23 cellular contexts compared by ENCODE assay signal in genomic region chr2:165423081-165423480, GRCh38. TPM values are rescaled to one million over a fixed set of nuclear protein-coding genes. Genes with fewer than 3 reads are reported as not detected.
"Had no signal": no experiment of that assay in that cellular context is flagged by ENCODE, and none has a peak within 500 bp of the region (broad histone marks: within the 10 kb centered on the region; RNA-seq: fewer than 3 reads in every experiment).

No MANE protein-coding gene starts in this region.

- H3K27ac ChIP-seq: coronary artery, lower lobe of right lung, ovary, psoas muscle, sigmoid colon, stomach, thyroid gland, vagina had no signal

- H3K4me3 ChIP-seq: coronary artery, lower lobe of right lung, ovary, psoas muscle, sigmoid colon, stomach, thyroid gland, vagina had no signal

- H3K4me1 ChIP-seq: lower lobe of right lung, psoas muscle, sigmoid colon, stomach, thyroid gland, vagina had no signal

- FAIRE-seq: frontal cortex, keratinocyte had no signal

- DNase-seq: effector memory CD8-positive, alpha-beta T cell; head of caudate nucleus; left ventricle myocardium superior; lower lobe of right lung; naive thymus-derived CD8-positive, alpha-beta T cell; nephron progenitor cell; occipital lobe; ovary; posterior cingulate gyrus; psoas muscle; sigmoid colon; stimulated activated CD4-positive, alpha-beta T cell treated with anti-CD3 and anti-CD28 coated beads, Interleukin-2, amount 100 ng/mL, for 24 hours; stimulated activated CD4-positive, alpha-beta T cell treated with anti-CD3 and anti-CD28 coated beads, Interleukin-4, amount 100 ng/mL, for 24 hours; stimulated activated naive CD4-positive, alpha-beta T cell treated with Interleukin-2 at 50 U/mL for 16 hours; stomach; thyroid gland; trophoblast cell had no signal

- H3K9me3 ChIP-seq: ovary, thyroid gland, vagina had no signal

- ATAC-seq: effector memory CD8-positive, alpha-beta T cell; left ventricle myocardium superior; lower lobe of right lung; naive thymus-derived CD8-positive, alpha-beta T cell; psoas muscle; right cardiac atrium; stimulated activated effector memory CD8-positive, alpha-beta T cell treated with anti-CD3 and anti-CD28 coated beads, Interleukin-12 subunit alpha, Interleukin-12 subunit beta, amount 100 ng/mL, for 72 hours had no signal

- H3K27me3 ChIP-seq: ovary, sigmoid colon, stomach, thyroid gland, vagina had no signal

- H3K36me3 ChIP-seq: lower lobe of right lung, ovary, sigmoid colon, stomach, thyroid gland, vagina had no signal

RNA-seq across cellular contexts. Expression of gene CSRNP3, which starts 46.4 kb away (rescaled TPM):
- total RNA-seq: naive thymus-derived CD8-positive, alpha-beta T cell had no signal
- polyA plus RNA-seq: naive thymus-derived CD8-positive, alpha-beta T cell had no signal
